ENCODE assay signal across 28 cellular contexts in genomic region chr11:14408612-14409011, GRCh38.
"Had no signal": no experiment of that assay in that cellular context is flagged by ENCODE, and none has a peak within 500 bp of the region (broad histone marks: within the 10 kb centered on the region; RNA-seq: fewer than 3 reads in every experiment).

No MANE protein-coding gene starts in this region.

- H3K27ac Mint-ChIP-seq: nephron; neural progenitor cell; progenitor cell of endocrine pancreas; stimulated activated effector memory CD8-positive, alpha-beta T cell treated with anti-CD3 and anti-CD28 coated beads, Interleukin-12 subunit alpha, Interleukin-12 subunit beta, amount 100 ng/mL, for 72 hours; stimulated activated naive B cell treated with anti-CD40 and anti-IgM and Interleukin-4, amounts not matched to agents 10 μg/mL and 1 μg/mL and 100 μg/mL, for 72 hours; stimulated activated naive CD8-positive, alpha-beta T cell treated with anti-CD3 and anti-CD28 coated beads, Interleukin-15, Interleukin-2, amounts not matched to agents 100 ng/mL and 50 ng/mL, for 24 hours had no signal

- H3K36me3 Mint-ChIP-seq: neural progenitor cell; stimulated activated effector memory CD8-positive, alpha-beta T cell treated with anti-CD3 and anti-CD28 coated beads, Interleukin-12 subunit alpha, Interleukin-12 subunit beta, amount 100 ng/mL, for 72 hours; stimulated activated naive B cell treated with anti-CD40 and anti-IgM and Interleukin-4, amounts not matched to agents 10 μg/mL and 1 μg/mL and 100 μg/mL, for 72 hours had no signal

- DNase-seq: occipital lobe; ovary; posterior cingulate gyrus; psoas muscle; right cardiac atrium; right lobe of liver; sigmoid colon; small intestine; stimulated activated CD4-positive, alpha-beta T cell treated with anti-CD3 and anti-CD28 coated beads, Interleukin-15, amount 100 ng/mL, for 24 hours; stimulated activated CD4-positive, alpha-beta T cell treated with anti-CD3 and anti-CD28 coated beads, Interleukin-2, amount 100 ng/mL, for 24 hours; stimulated activated CD4-positive, alpha-beta T cell treated with anti-CD3 and anti-CD28 coated beads, Interleukin-2, amount 100 ng/mL, for 48 hours; stimulated activated CD4-positive, alpha-beta T cell treated with anti-CD3 and anti-CD28 coated beads, Interleukin-4, amount 100 ng/mL, for 24 hours; stimulated activated naive B cell treated with anti-CD40 and anti-IgM and Interleukin-4, amounts not matched to agents 10 μg/mL and 1 μg/mL and 100 μg/mL, for 72 hours; stimulated activated naive CD4-positive, alpha-beta T cell treated with Interleukin-2 at 50 U/mL for 16 hours; stomach; thyroid gland; trophoblast cell; upper lobe of left lung had no signal

- H3K4me3 Mint-ChIP-seq: nephron; neural progenitor cell; stimulated activated effector memory CD8-positive, alpha-beta T cell treated with anti-CD3 and anti-CD28 coated beads, Interleukin-12 subunit alpha, Interleukin-12 subunit beta, amount 100 ng/mL, for 72 hours; stimulated activated naive B cell treated with anti-CD40 and anti-IgM and Interleukin-4, amounts not matched to agents 10 μg/mL and 1 μg/mL and 100 μg/mL, for 72 hours; stimulated activated naive CD8-positive, alpha-beta T cell treated with anti-CD3 and anti-CD28 coated beads, Interleukin-15, Interleukin-2, amounts not matched to agents 100 ng/mL and 50 ng/mL, for 24 hours had no signal

- FAIRE-seq: small intestine, urothelium cell line had no signal

- ATAC-seq: psoas muscle; right cardiac atrium; right lobe of liver; stimulated activated effector memory CD8-positive, alpha-beta T cell treated with anti-CD3 and anti-CD28 coated beads, Interleukin-12 subunit alpha, Interleukin-12 subunit beta, amount 100 ng/mL, for 72 hours; stimulated activated naive B cell treated with anti-CD40 and anti-IgM and Interleukin-4, amounts not matched to agents 10 μg/mL and 1 μg/mL and 100 μg/mL, for 72 hours had no signal

- H3K27me3 ChIP-seq: neural progenitor cell, ovary, right lobe of liver, sigmoid colon, stomach, thyroid gland, tibial nerve, upper lobe of left lung, vagina had no signal

- H3K4me1 ChIP-seq: parathyroid adenoma, right lobe of liver, thyroid gland, upper lobe of left lung had no signal

- H2AFZ ChIP-seq: neural progenitor cell, parathyroid adenoma had no signal

- H3K4me2 ChIP-seq: neural progenitor cell had no signal

- H3K36me3 ChIP-seq: neural progenitor cell, ovary, right lobe of liver, sigmoid colon, stomach, thoracic aorta, thyroid gland, tibial nerve, upper lobe of left lung, vagina had no signal

- H3K9me3 Mint-ChIP-seq: nephron; neural progenitor cell; stimulated activated effector memory CD8-positive, alpha-beta T cell treated with anti-CD3 and anti-CD28 coated beads, Interleukin-12 subunit alpha, Interleukin-12 subunit beta, amount 100 ng/mL, for 72 hours; stimulated activated naive B cell treated with anti-CD40 and anti-IgM and Interleukin-4, amounts not matched to agents 10 μg/mL and 1 μg/mL and 100 μg/mL, for 72 hours; stimulated activated naive CD8-positive, alpha-beta T cell treated with anti-CD3 and anti-CD28 coated beads, Interleukin-15, Interleukin-2, amounts not matched to agents 100 ng/mL and 50 ng/mL, for 24 hours had no signal

- H3K79me2 ChIP-seq: parathyroid adenoma had no signal

- H3K9ac ChIP-seq: neural progenitor cell, parathyroid adenoma had no signal

- H3K4me3 ChIP-seq: neural progenitor cell, ovary, psoas muscle, right lobe of liver, sigmoid colon, stomach, thoracic aorta, thyroid gland, tibial nerve, upper lobe of left lung, vagina had no signal

- H3K27me3 Mint-ChIP-seq: stimulated activated naive B cell treated with anti-CD40 and anti-IgM and Interleukin-4, amounts not matched to agents 10 μg/mL and 1 μg/mL and 100 μg/mL, for 72 hours; stimulated activated naive CD8-positive, alpha-beta T cell treated with anti-CD3 and anti-CD28 coated beads, Interleukin-15, Interleukin-2, amounts not matched to agents 100 ng/mL and 50 ng/mL, for 24 hours had no signal

- H3K27ac ChIP-seq: neural progenitor cell, ovary, parathyroid adenoma, psoas muscle, right lobe of liver, sigmoid colon, stomach, thoracic aorta, thyroid gland, tibial nerve, upper lobe of left lung, vagina had no signal

- H3K9me3 ChIP-seq: ovary, psoas muscle, right lobe of liver, sigmoid colon, stomach, thoracic aorta, thyroid gland, tibial nerve, upper lobe of left lung, vagina had no signal
